ENCODE assay signal across 2 cellular contexts in the genomic region with DNA sequence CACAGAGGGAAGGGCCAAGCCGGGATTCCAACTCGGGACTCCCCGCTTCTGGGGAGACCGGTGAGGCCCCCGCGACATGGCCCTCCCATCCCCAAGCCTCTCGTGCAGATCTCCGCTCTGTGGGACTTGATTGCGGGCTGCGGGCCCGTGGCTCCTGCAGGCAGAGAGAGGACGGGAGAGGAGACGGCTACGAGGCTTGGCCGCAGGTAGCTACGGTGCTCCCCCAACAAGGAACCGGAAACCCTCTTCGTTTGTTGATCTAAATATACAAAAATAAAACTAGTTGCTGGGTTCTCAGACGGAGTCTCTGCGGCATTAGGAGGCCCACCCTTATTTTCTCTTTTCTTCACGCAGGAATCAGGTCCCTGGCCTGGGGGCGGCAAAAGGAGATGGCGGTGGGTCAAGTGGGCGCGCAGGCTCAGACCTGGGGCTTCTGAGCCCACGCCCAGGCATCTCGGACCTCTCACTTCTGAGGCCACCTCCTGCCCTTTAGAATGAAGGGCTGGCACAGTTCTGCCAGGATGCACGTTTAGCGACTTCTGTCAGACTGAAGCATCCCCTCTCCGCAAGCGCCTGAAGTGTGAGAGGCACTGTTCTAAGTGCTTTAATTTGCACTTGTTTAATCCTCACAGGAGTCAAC.
TF ChIP-seq lines count a peak whose summit lies in the region.

No MANE protein-coding gene starts in this region.

TF ChIP-seq in SK-N-SH, 30 proteins besides CTCF, POLR2A, EP300 and RAD21 (continued from another document):
- no peak for TF ChIP-seq CHD2 (IDR thresholded peaks at IDR 0.05; ENCODE audit: low read length, partially characterized antibody)
- no peak for TF ChIP-seq GATA2 (CRISPR knock-in tag; IDR thresholded peaks at IDR 0.05)
- no peak for TF ChIP-seq ZBTB33 (IDR thresholded peaks at IDR 0.05; ENCODE audit: borderline replicate concordance, low read depth)
- TF ChIP-seq NFIC (IDR thresholded peaks at IDR 0.05; ENCODE audit: borderline replicate concordance), result no peak
- TF ChIP-seq MAX (IDR thresholded peaks at IDR 0.05; ENCODE audit: low read depth), result no peak

TF ChIP-seq in SK-N-SH treated with all-trans-retinoic acid at 6 μM for 48 hours, 23 proteins besides CTCF, POLR2A, EP300 and RAD21 (continued from another document):
- TF ChIP-seq CSDC2 (CRISPR knock-in tag; IDR thresholded peaks at IDR 0.05) (no peak), RARB (CRISPR knock-in tag; IDR thresholded peaks at IDR 0.05) (no peak), OSR1 (CRISPR knock-in tag; IDR thresholded peaks at IDR 0.05) (no peak), POU6F1 (CRISPR knock-in tag; IDR thresholded peaks at IDR 0.05; ENCODE audit: borderline replicate concordance, low read depth) (no peak)
- TF ChIP-seq, protein P1, sequence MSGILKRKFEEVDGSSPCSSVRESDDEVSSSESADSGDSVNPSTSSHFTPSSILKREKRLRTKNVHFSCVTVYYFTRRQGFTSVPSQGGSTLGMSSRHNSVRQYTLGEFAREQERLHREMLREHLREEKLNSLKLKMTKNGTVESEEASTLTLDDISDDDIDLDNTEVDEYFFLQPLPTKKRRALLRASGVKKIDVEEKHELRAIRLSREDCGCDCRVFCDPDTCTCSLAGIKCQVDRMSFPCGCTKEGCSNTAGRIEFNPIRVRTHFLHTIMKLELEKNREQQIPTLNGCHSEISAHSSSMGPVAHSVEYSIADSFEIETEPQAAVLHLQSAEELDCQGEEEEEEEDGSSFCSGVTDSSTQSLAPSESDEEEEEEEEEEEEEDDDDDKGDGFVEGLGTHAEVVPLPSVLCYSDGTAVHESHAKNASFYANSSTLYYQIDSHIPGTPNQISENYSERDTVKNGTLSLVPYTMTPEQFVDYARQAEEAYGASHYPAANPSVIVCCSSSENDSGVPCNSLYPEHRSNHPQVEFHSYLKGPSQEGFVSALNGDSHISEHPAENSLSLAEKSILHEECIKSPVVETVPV (CRISPR knock-in tag; IDR thresholded peaks at IDR 0.05), result no peak
- TF ChIP-seq, protein P2, sequence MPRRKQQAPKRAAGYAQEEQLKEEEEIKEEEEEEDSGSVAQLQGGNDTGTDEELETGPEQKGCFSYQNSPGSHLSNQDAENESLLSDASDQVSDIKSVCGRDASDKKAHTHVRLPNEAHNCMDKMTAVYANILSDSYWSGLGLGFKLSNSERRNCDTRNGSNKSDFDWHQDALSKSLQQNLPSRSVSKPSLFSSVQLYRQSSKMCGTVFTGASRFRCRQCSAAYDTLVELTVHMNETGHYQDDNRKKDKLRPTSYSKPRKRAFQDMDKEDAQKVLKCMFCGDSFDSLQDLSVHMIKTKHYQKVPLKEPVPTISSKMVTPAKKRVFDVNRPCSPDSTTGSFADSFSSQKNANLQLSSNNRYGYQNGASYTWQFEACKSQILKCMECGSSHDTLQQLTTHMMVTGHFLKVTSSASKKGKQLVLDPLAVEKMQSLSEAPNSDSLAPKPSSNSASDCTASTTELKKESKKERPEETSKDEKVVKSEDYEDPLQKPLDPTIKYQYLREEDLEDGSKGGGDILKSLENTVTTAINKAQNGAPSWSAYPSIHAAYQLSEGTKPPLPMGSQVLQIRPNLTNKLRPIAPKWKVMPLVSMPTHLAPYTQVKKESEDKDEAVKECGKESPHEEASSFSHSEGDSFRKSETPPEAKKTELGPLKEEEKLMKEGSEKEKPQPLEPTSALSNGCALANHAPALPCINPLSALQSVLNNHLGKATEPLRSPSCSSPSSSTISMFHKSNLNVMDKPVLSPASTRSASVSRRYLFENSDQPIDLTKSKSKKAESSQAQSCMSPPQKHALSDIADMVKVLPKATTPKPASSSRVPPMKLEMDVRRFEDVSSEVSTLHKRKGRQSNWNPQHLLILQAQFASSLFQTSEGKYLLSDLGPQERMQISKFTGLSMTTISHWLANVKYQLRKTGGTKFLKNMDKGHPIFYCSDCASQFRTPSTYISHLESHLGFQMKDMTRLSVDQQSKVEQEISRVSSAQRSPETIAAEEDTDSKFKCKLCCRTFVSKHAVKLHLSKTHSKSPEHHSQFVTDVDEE (CRISPR knock-in tag; IDR thresholded peaks at IDR 0.05), result no peak
